1 cellular context compared by ENCODE assay signal in genomic region chr6:95169790-95170189, GRCh38.
TF ChIP-seq lines count a peak whose summit lies in the region.

No MANE protein-coding gene starts in this region.

TF ChIP-seq in IMR-90, 13 proteins besides CTCF, POLR2A, EP300 and RAD21 (continued from another document):
- no peak for TF ChIP-seq USF2 (IDR thresholded peaks at IDR 0.05; ENCODE audit: low read depth, low read length)
